In genomic region chr7:138893258-138893657, GRCh38 we compare ENCODE assay signal across 17 cellular contexts.
A peak's percentile ranks its signal among the peaks of the same experiment; 100 is the strongest.
DNase-seq lines count a peak whose midpoint lies in the region; ATAC-seq and TF ChIP-seq lines count a peak whose summit lies in the region.
"Had no signal": no experiment of that assay in that cellular context is flagged by ENCODE, and none has a peak within 500 bp of the region (broad histone marks: within the 10 kb centered on the region; RNA-seq: fewer than 3 reads in every experiment).

No MANE protein-coding gene starts in this region.

- no peaks in the 10 kb centered on the region for H3K9me3 Mint-ChIP-seq in nephron
- H3K9me3 Mint-ChIP-seq in type B pancreatic cell = no peaks in the 10 kb centered on the region
- H3K9me3 Mint-ChIP-seq in immature natural killer cell = no peaks in the 10 kb centered on the region
- H3K9me3 Mint-ChIP-seq: CD14-positive monocyte; CD4-positive, alpha-beta memory T cell had no signal

- CTCF ChIA-PET in Panc1 (lab: Charles Lee) = no interaction called here

- H3K36me3 Mint-ChIP-seq in nephron (ENCODE audit: low read depth) (peaks cover 50% of the 10 kb centered on the region), type B pancreatic cell (peaks cover 45% of the 10 kb centered on the region), immature natural killer cell (no peaks in the 10 kb centered on the region)
- H3K36me3 Mint-ChIP-seq: CD14-positive monocyte; CD4-positive, alpha-beta memory T cell had no signal

- no peaks in the 10 kb centered on the region for H3K27me3 ChIP-seq in Panc1 (ENCODE audit: control insufficient read depth, insufficient read depth, low read length)
- H3K27me3 ChIP-seq: BLaER1 had no signal

- H3K27ac ChIP-seq in Panc1 (ENCODE audit: low read length) = peak overlapping the region; percentile 71
- H3K27ac ChIP-seq: BLaER1, GM23248 had no signal

- no TSS peak for BruUV-seq in Panc1 (replicated peaks; lab: Mats Ljungman, UMichigan)

- H3K4me3 Mint-ChIP-seq in nephron (no peak overlapping the region), type B pancreatic cell (no peak overlapping the region), immature natural killer cell (no peak overlapping the region)
- H3K4me3 Mint-ChIP-seq: CD14-positive monocyte; CD4-positive, alpha-beta memory T cell had no signal

- peak; percentile 58 for ATAC-seq in GM18867 (IDR thresholded peaks at IDR 0.05; ENCODE audit: unreplicated experiment)
- no peak for ATAC-seq in Panc1

- intact Hi-C loops in Panc1 (cut with micrococcal nuclease; ENCODE audit: unreplicated experiment) = no loop called here

- POLR2A ChIA-PET in Panc1 (lab: Charles Lee) = no interaction called here

- in situ Hi-C loops in Panc1 (cut with HindIII; ENCODE audit: low pct_unique_long_range_greater_than_20kb, low sequenced_read_pairs) = no loop called here

- TF ChIP-seq CTCF in Panc1 (IDR thresholded peaks at IDR 0.05) (no peak), nephron (IDR thresholded peaks at IDR 0.05; ENCODE audit: unreplicated experiment in 3 of 3) (no peak), type B pancreatic cell (conservative IDR thresholded peaks at IDR 0.05) (no peak)

- peaks cover 42% of the 10 kb centered on the region for H3K4me1 ChIP-seq in Panc1 (ENCODE audit: control insufficient read depth, insufficient read depth, low read length)
- H3K4me1 ChIP-seq: BLaER1 had no signal

- no peak overlapping the region for H3K4me3 ChIP-seq in Panc1 (ENCODE audit: low read depth in 2 of 2, low read length in 2 of 2)
- H3K4me3 ChIP-seq: BLaER1, GM23248 had no signal

- H3K27ac Mint-ChIP-seq in nephron = peak overlapping the region; percentile 14 to 47 (median 41)
- H3K27ac Mint-ChIP-seq in type B pancreatic cell = peak overlapping the region; percentile 72
- no peak overlapping the region for H3K27ac Mint-ChIP-seq in immature natural killer cell
- H3K27ac Mint-ChIP-seq: CD14-positive monocyte; CD4-positive, alpha-beta memory T cell had no signal

- H3K4me1 Mint-ChIP-seq in nephron = peaks cover 64% of the 10 kb centered on the region
- H3K4me1 Mint-ChIP-seq in type B pancreatic cell (ENCODE audit: unreplicated experiment) = peaks cover 38% of the 10 kb centered on the region
- no peaks in the 10 kb centered on the region for H3K4me1 Mint-ChIP-seq in immature natural killer cell

- no peak for DNase-seq in Panc1 (ENCODE audit: low read depth, low spot score)
- no peak for DNase-seq in type B pancreatic cell (ENCODE audit: extremely low spot score, unreplicated experiment)
- no peak for DNase-seq in NCI-H2107 (lab: John Stamatoyannopoulos, UW)
- DNase-seq in epidermal melanocyte (ENCODE audit: insufficient read length, low spot score) = no peak
- no peak for DNase-seq in central memory CD4-positive, alpha-beta T cell
- DNase-seq in immature natural killer cell = no peak
- DNase-seq: CD4-positive, alpha-beta memory T cell; DMS79; GDM1; GM23248; HCEC 1CT; IMR-90; KBM-7 had no signal

- no peaks in the 10 kb centered on the region for H3K9me3 ChIP-seq in Panc1 (ENCODE audit: control insufficient read depth, insufficient read depth, low read depth, low read length)
- H3K9me3 ChIP-seq: BLaER1 had no signal

- 0 out of 2 replicates have a peak, but pooled peaks cover 2% of the 10 kb centered on the region for H3K36me3 ChIP-seq in Panc1 (ENCODE audit: control insufficient read depth, insufficient read depth, low read length)

- peaks cover 5% of the 10 kb centered on the region for H3K27me3 Mint-ChIP-seq in nephron (ENCODE audit: low read depth)
- H3K27me3 Mint-ChIP-seq in type B pancreatic cell = no peaks in the 10 kb centered on the region
- peaks cover 3 to 15% (median 4%) of the 10 kb centered on the region in 3 donors for H3K27me3 Mint-ChIP-seq in immature natural killer cell (ENCODE audit: low read depth in 3 of 3)

Comparison
In these comparisons a context has a peak if more than half of its experiments do, and no peak if none do; other contexts are left out.
1. H3K27ac Mint-ChIP-seq: peak in nephron (3 of 3) and type B pancreatic cell (single experiment); none in immature natural killer cell (0 of 6).